ENCODE assay signal across 8 cellular contexts in the genomic region with DNA sequence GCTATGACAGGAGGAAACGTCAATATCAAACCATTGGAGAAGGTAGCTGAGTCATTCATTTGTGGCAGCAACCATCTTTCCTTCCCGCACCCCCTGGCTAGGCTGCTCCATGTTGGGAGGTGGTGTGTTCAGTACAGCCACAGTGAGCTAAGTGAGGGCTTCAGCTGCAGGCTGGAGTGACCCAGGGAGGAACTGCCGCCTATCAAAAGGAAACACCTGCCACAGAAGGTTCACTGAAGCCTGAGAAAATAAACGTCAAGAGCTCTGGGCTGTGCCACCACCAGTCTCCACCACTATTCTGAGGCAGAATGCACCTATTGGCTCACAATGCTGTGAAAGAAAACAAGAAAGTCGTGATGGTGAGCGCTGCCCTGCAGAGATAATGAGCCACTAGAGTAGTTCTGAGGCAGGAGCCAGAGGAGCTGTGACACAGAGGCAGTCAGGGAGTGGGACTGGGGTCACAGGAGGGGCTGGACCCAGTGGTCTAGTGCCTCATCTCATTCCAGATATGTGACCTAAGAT. TPM values are rescaled to one million over a fixed set of nuclear protein-coding genes. Genes with fewer than 3 reads are reported as not detected.
DNase-seq lines count a peak whose midpoint lies in the region; ATAC-seq, FAIRE-seq and TF ChIP-seq lines count a peak whose summit lies in the region.

No MANE protein-coding gene starts in this region.

- H3K36me3 ChIP-seq in left lung (no peaks in the 10 kb centered on the region), suprapubic skin (no peaks in the 10 kb centered on the region)

- intact Hi-C loops in left lung (cut with DNase I) = no loop called here

- H3K27ac ChIP-seq in left lung (peak overlapping the region in 1 of 2 donors; percentile 93), suprapubic skin (no peak overlapping the region)

- H3K9me3 ChIP-seq in left lung = no peaks in the 10 kb centered on the region
- H3K9me3 ChIP-seq in suprapubic skin = no peaks in the 10 kb centered on the region

- TF ChIP-seq CTCF in left lung (IDR thresholded peaks at IDR 0.05) (no peak), suprapubic skin (IDR thresholded peaks at IDR 0.05) (no peak)

- peaks cover 0 to 56% of the 10 kb centered on the region in 2 donors for H3K4me1 ChIP-seq in left lung
- peaks cover 8% of the 10 kb centered on the region for H3K4me1 ChIP-seq in suprapubic skin

- peak; percentile 95 for FAIRE-seq in GM12892 (lab: Jason Lieb, UNC)

- TF ChIP-seq POLR2A in GM12892 (IDR thresholded peaks at IDR 0.05; ENCODE audit: low read depth, low read length) (peak; percentile 86), suprapubic skin (IDR thresholded peaks at IDR 0.05) (no peak)

- TF ChIP-seq EP300 in suprapubic skin (IDR thresholded peaks at IDR 0.05) = no peak

- H3K4me3 ChIP-seq in left lung (peak overlapping the region in 1 of 2 donors; percentile 9), suprapubic skin (no peak overlapping the region)

- 67% methylated on average over 6 of the region's 6 CpGs for WGBS in suprapubic skin

- ATAC-seq in GM21786 (IDR thresholded peaks at IDR 0.05; ENCODE audit: unreplicated experiment) = peak; percentile 42
- peak; percentile 15 for ATAC-seq in left lung

- H3K27me3 ChIP-seq in left lung (no peaks in the 10 kb centered on the region), suprapubic skin (no peaks in the 10 kb centered on the region)

- no peak for DNase-seq in GM12892 (ENCODE audit: insufficient read length)
- peak; percentile 79 for DNase-seq in NCI-H1105 (lab: John Stamatoyannopoulos, UW)
- peak; percentile 64 for DNase-seq in activated CD4-positive, alpha-beta T cell treated with anti-CD3 and anti-CD28 coated beads, Interleukin-2, amount 50 U/mL, for 1 hour
- DNase-seq in left lung = no peak
- DNase-seq in NCI-H1694 (lab: John Stamatoyannopoulos, UW) = no peak
- DNase-seq in suprapubic skin (ENCODE audit: low spot score in 2 of 2) = no peak
- no peak for DNase-seq in hippocampal formation (lab: John Stamatoyannopoulos, UW)

RNA-seq across cellular contexts. Expression of a gene that starts 34.8 kb away (rescaled TPM):
- polyA plus RNA-seq in GM12892 (2012; ENCODE audit: missing spikeins) = 120 TPM
- 100 to 1,000 TPM; 225 to 356 TPM for total RNA-seq in left lung
- total RNA-seq in suprapubic skin = 10 to 100 TPM; 37.8 to 94.4 (median 41.8) TPM

Comparison
In these comparisons a context has a peak if more than half of its experiments do, and no peak if none do; other contexts are left out.
1. DNase-seq: peak in NCI-H1105 (single experiment) and activated CD4-positive, alpha-beta T cell treated with anti-CD3 and anti-CD28 coated beads, Interleukin-2, amount 50 U/mL, for 1 hour (single experiment); none in GM12892 (single experiment), left lung (0 of 2), NCI-H1694 (single experiment), suprapubic skin (0 of 2) and hippocampal formation (0 of 2).